ENCODE assay signal across 8 cellular contexts in genomic region chr18:25350561-25351201, GRCh38. TPM values are rescaled to one million over a fixed set of nuclear protein-coding genes. Genes with fewer than 3 reads are reported as not detected.
A peak's percentile ranks its signal among the peaks of the same experiment; 100 is the strongest.
DNase-seq lines count a peak whose midpoint lies in the region; ATAC-seq and TF ChIP-seq lines count a peak whose summit lies in the region.

No MANE protein-coding gene starts in this region.

- H3K27me3 ChIP-seq in lung (ENCODE audit: control insufficient read depth, insufficient read depth), result no peaks in the 10 kb centered on the region

- TF ChIP-seq CTCF in lung (IDR thresholded peaks at IDR 0.05; ENCODE audit: control extremely low read depth, extremely low read depth), result no peak

- peak overlapping the region; percentile 88 for H3K4me3 ChIP-seq in lung

- H3K9me3 ChIP-seq in lung (ENCODE audit: control insufficient read depth in 2 of 2, insufficient read depth in 1 of 2, low read length in 1 of 2), result no peaks in the 10 kb centered on the region

- peak; percentile 38 for DNase-seq in EL
- peak; percentile 52 for DNase-seq in ecto neural progenitor cell (ENCODE audit: low spot score)
- DNase-seq in lung (ENCODE audit: low spot score), result no peak
- DNase-seq in substantia nigra (lab: John Stamatoyannopoulos, UW), result peak in 44 of 49 donors; percentile 3 to 72 (median 33)
- no peak for DNase-seq in OCI-M2 (lab: John Stamatoyannopoulos, UW; ENCODE audit: unreplicated experiment)

- WGBS in lung, 2 donors, result 1% methylated on average over 72 to 73 of the region's 73 CpGs

- H3K27ac ChIP-seq in lung (ENCODE audit: low read depth in 1 of 2, low read length in 1 of 2), result peak overlapping the region; percentile 78 to 90
- H3K27ac ChIP-seq in substantia nigra (ENCODE audit: low read depth, low read length, poor library complexity, severe bottlenecking), result peak overlapping the region; percentile 73

- ATAC-seq in GM21526 (IDR thresholded peaks at IDR 0.05; ENCODE audit: low FRiP score, unreplicated experiment) (peak; percentile 48), SK-N-SH treated with all-trans-retinoic acid at 6 μM for 48 hours (peak; percentile 41), lung (ENCODE audit: insufficient read depth, low FRiP score) (no peak), GM19455 (IDR thresholded peaks at IDR 0.05; ENCODE audit: unreplicated experiment) (no peak)

- H3K36me3 ChIP-seq in lung (ENCODE audit: control insufficient read depth in 2 of 2, insufficient read depth in 2 of 2, low read length in 2 of 2), result no peaks in the 10 kb centered on the region

- H3K4me1 ChIP-seq in lung (ENCODE audit: control insufficient read depth in 2 of 2, insufficient read depth in 2 of 2, low read length in 2 of 2), result peaks cover 1 to 3% of the 10 kb centered on the region in 2 donors

TF ChIP-seq in SK-N-SH treated with all-trans-retinoic acid at 6 μM for 48 hours, 23 proteins besides CTCF, POLR2A, EP300 and RAD21:
- TF ChIP-seq TOX (CRISPR knock-in tag; IDR thresholded peaks at IDR 0.05; ENCODE audit: borderline replicate concordance), result no peak
- TF ChIP-seq PATZ1 (CRISPR knock-in tag; IDR thresholded peaks at IDR 0.05; ENCODE audit: borderline replicate concordance), result no peak
- no peak for TF ChIP-seq ZC3H10 (CRISPR knock-in tag; IDR thresholded peaks at IDR 0.05)
- TF ChIP-seq ZNF70 (CRISPR knock-in tag; IDR thresholded peaks at IDR 0.05), result no peak
- no peak for TF ChIP-seq ARNTL (CRISPR knock-in tag; IDR thresholded peaks at IDR 0.05; ENCODE audit: borderline replicate concordance, low read depth)

RNA-seq across cellular contexts. Expression of gene ZNF521, which starts 1.3 kb away (rescaled TPM):
- total RNA-seq in lung, result 10 to 100 TPM; 16.4 to 48.8 TPM
- 1 to 10 TPM; 1.5 to 4.9 TPM for polyA plus RNA-seq in lung

Comparison
In these comparisons a context has a peak if more than half of its experiments do, and no peak if none do; other contexts are left out.
1. DNase-seq: peak in EL (single experiment), ecto neural progenitor cell (single experiment) and substantia nigra (44 of 49); none in lung (single experiment) and OCI-M2 (single experiment).
2. ATAC-seq: peak in GM21526 (single experiment) and SK-N-SH treated with all-trans-retinoic acid at 6 μM for 48 hours (single experiment); none in lung (single experiment) and GM19455 (single experiment).